Comparison of ENCODE assay signal across 1 cellular context in the genomic region with DNA sequence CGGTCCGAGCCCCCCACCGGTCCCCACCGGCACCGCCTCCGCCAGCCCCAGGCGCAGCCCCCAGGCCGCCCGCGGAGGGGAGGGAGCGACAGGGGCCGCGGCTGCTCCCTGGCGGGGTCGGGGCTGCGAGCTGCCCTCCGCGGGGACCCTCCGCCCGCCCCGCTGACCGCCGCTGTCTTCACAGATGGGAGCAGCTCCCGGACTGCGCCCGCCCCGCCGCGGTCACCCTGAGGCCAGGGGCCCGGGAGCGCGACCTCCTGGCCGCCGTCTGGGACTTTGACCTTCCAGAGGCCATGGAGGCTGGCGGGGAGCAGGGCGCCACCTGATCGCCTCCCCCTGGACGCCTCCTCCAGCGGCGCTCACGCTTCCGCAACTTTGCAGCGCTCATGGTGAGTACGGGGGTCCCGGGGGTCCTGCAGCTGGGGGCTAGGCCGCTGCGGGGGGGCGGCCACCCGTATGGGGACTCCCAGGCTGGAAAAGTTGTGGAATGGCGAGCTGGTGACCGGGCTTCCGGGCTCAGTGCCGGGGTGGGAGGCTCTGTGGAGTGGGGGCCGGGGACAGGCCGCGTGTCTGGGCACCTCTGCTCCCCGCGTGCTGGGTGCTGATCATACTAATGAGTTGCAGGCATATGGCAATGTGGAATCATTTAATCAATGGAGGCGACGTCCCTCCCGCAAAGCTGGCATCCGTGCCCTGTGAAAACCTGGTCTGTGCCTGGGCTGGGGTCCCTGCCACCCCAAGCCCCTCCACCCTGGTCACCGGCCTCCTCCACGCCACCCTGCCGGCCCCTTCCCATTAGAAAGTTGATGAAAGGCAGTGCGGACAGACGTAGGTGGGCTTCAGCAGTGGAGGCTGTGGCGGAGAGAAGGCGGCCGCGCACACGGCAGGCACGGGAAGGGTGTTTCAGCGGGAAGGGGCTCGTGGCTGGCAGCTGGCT.
TF ChIP-seq lines count a peak whose summit lies in the region.

No MANE protein-coding gene starts in this region.

TF ChIP-seq in HepG2, 621 proteins besides CTCF, POLR2A, EP300 and RAD21 (continued from another document and continues in another):
- TF ChIP-seq, protein P1, sequence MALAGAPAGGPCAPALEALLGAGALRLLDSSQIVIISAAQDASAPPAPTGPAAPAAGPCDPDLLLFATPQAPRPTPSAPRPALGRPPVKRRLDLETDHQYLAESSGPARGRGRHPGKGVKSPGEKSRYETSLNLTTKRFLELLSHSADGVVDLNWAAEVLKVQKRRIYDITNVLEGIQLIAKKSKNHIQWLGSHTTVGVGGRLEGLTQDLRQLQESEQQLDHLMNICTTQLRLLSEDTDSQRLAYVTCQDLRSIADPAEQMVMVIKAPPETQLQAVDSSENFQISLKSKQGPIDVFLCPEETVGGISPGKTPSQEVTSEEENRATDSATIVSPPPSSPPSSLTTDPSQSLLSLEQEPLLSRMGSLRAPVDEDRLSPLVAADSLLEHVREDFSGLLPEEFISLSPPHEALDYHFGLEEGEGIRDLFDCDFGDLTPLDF (CRISPR knock-in tag; IDR thresholded peaks at IDR 0.05), result no peak
- TF ChIP-seq ZNF138 (CRISPR knock-in tag; IDR thresholded peaks at IDR 0.05; ENCODE audit: low read depth) (no peak), FOXP1 (IDR thresholded peaks at IDR 0.05) (no peak), FOXP1 (CRISPR knock-in tag; IDR thresholded peaks at IDR 0.05) (no peak), HOXD1 (CRISPR knock-in tag; IDR thresholded peaks at IDR 0.05) (no peak), ZNF264 (CRISPR knock-in tag; IDR thresholded peaks at IDR 0.05) (no peak), ZNF331 (CRISPR knock-in tag; IDR thresholded peaks at IDR 0.05) (no peak), HHEX (CRISPR knock-in tag; IDR thresholded peaks at IDR 0.05) (no peak), MXD3 (CRISPR knock-in tag; IDR thresholded peaks at IDR 0.05) (no peak), RFXANK (CRISPR knock-in tag; IDR thresholded peaks at IDR 0.05) (no peak), PAF1 (CRISPR knock-in tag; IDR thresholded peaks at IDR 0.05) (no peak), SKI (IDR thresholded peaks at IDR 0.05; ENCODE audit: partially characterized antibody) (peak; percentile 90), ZMYM2 (CRISPR knock-in tag; IDR thresholded peaks at IDR 0.05) (no peak), SIN3B (IDR thresholded peaks at IDR 0.05; ENCODE audit: low read length) (no peak), POGZ (CRISPR knock-in tag; IDR thresholded peaks at IDR 0.05) (no peak), ZNF577 (CRISPR knock-in tag; IDR thresholded peaks at IDR 0.05; ENCODE audit: borderline replicate concordance, low read depth) (no peak), ZBTB39 (CRISPR knock-in tag; IDR thresholded peaks at IDR 0.05) (no peak), POLR2G (IDR thresholded peaks at IDR 0.05; ENCODE audit: low read depth, low read length) (no peak), SRF (IDR thresholded peaks at IDR 0.05; ENCODE audit: low read depth, low read length) (no peak), U2AF1 (optimal IDR thresholded peaks at IDR 0.05; ENCODE audit: low read depth, low read length) (no peak), ATF7 (IDR thresholded peaks at IDR 0.05) (no peak), ATF7 (CRISPR knock-in tag; IDR thresholded peaks at IDR 0.05) (no peak), ZNF552 (CRISPR knock-in tag; IDR thresholded peaks at IDR 0.05; ENCODE audit: borderline replicate concordance) (no peak), SP4 (CRISPR knock-in tag; IDR thresholded peaks at IDR 0.05) (no peak), CCDC6 (CRISPR knock-in tag; IDR thresholded peaks at IDR 0.05) (no peak), PHF5A (CRISPR knock-in tag; IDR thresholded peaks at IDR 0.05; ENCODE audit: low read depth, unreplicated experiment) (no peak), MED13 (CRISPR knock-in tag; IDR thresholded peaks at IDR 0.05) (no peak), ARHGAP35 (CRISPR knock-in tag; IDR thresholded peaks at IDR 0.05; ENCODE audit: borderline replicate concordance) (no peak), ZBTB20 (CRISPR knock-in tag; IDR thresholded peaks at IDR 0.05; ENCODE audit: borderline replicate concordance, low read depth) (no peak), ZNF614 (CRISPR knock-in tag; IDR thresholded peaks at IDR 0.05; ENCODE audit: borderline replicate concordance) (no peak), ZFY (CRISPR knock-in tag; IDR thresholded peaks at IDR 0.05) (no peak), NR2F2 (IDR thresholded peaks at IDR 0.05; ENCODE audit: borderline replicate concordance, low read depth) (no peak), ZNF619 (CRISPR knock-in tag; IDR thresholded peaks at IDR 0.05) (no peak), PHF20 (CRISPR knock-in tag; IDR thresholded peaks at IDR 0.05) (no peak)
- TF ChIP-seq, protein P2, sequence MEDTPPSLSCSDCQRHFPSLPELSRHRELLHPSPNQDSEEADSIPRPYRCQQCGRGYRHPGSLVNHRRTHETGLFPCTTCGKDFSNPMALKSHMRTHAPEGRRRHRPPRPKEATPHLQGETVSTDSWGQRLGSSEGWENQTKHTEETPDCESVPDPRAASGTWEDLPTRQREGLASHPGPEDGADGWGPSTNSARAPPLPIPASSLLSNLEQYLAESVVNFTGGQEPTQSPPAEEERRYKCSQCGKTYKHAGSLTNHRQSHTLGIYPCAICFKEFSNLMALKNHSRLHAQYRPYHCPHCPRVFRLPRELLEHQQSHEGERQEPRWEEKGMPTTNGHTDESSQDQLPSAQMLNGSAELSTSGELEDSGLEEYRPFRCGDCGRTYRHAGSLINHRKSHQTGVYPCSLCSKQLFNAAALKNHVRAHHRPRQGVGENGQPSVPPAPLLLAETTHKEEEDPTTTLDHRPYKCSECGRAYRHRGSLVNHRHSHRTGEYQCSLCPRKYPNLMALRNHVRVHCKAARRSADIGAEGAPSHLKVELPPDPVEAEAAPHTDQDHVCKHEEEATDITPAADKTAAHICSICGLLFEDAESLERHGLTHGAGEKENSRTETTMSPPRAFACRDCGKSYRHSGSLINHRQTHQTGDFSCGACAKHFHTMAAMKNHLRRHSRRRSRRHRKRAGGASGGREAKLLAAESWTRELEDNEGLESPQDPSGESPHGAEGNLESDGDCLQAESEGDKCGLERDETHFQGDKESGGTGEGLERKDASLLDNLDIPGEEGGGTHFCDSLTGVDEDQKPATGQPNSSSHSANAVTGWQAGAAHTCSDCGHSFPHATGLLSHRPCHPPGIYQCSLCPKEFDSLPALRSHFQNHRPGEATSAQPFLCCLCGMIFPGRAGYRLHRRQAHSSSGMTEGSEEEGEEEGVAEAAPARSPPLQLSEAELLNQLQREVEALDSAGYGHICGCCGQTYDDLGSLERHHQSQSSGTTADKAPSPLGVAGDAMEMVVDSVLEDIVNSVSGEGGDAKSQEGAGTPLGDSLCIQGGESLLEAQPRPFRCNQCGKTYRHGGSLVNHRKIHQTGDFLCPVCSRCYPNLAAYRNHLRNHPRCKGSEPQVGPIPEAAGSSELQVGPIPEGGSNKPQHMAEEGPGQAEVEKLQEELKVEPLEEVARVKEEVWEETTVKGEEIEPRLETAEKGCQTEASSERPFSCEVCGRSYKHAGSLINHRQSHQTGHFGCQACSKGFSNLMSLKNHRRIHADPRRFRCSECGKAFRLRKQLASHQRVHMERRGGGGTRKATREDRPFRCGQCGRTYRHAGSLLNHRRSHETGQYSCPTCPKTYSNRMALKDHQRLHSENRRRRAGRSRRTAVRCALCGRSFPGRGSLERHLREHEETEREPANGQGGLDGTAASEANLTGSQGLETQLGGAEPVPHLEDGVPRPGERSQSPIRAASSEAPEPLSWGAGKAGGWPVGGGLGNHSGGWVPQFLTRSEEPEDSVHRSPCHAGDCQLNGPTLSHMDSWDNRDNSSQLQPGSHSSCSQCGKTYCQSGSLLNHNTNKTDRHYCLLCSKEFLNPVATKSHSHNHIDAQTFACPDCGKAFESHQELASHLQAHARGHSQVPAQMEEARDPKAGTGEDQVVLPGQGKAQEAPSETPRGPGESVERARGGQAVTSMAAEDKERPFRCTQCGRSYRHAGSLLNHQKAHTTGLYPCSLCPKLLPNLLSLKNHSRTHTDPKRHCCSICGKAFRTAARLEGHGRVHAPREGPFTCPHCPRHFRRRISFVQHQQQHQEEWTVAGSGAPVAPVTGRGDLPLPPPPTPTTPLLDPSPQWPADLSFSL (CRISPR knock-in tag; IDR thresholded peaks at IDR 0.05), result no peak
- TF ChIP-seq, protein P3, sequence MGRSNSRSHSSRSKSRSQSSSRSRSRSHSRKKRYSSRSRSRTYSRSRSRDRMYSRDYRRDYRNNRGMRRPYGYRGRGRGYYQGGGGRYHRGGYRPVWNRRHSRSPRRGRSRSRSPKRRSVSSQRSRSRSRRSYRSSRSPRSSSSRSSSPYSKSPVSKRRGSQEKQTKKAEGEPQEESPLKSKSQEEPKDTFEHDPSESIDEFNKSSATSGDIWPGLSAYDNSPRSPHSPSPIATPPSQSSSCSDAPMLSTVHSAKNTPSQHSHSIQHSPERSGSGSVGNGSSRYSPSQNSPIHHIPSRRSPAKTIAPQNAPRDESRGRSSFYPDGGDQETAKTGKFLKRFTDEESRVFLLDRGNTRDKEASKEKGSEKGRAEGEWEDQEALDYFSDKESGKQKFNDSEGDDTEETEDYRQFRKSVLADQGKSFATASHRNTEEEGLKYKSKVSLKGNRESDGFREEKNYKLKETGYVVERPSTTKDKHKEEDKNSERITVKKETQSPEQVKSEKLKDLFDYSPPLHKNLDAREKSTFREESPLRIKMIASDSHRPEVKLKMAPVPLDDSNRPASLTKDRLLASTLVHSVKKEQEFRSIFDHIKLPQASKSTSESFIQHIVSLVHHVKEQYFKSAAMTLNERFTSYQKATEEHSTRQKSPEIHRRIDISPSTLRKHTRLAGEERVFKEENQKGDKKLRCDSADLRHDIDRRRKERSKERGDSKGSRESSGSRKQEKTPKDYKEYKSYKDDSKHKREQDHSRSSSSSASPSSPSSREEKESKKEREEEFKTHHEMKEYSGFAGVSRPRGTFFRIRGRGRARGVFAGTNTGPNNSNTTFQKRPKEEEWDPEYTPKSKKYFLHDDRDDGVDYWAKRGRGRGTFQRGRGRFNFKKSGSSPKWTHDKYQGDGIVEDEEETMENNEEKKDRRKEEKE (IDR thresholded peaks at IDR 0.05), result no peak
- TF ChIP-seq, protein P4, sequence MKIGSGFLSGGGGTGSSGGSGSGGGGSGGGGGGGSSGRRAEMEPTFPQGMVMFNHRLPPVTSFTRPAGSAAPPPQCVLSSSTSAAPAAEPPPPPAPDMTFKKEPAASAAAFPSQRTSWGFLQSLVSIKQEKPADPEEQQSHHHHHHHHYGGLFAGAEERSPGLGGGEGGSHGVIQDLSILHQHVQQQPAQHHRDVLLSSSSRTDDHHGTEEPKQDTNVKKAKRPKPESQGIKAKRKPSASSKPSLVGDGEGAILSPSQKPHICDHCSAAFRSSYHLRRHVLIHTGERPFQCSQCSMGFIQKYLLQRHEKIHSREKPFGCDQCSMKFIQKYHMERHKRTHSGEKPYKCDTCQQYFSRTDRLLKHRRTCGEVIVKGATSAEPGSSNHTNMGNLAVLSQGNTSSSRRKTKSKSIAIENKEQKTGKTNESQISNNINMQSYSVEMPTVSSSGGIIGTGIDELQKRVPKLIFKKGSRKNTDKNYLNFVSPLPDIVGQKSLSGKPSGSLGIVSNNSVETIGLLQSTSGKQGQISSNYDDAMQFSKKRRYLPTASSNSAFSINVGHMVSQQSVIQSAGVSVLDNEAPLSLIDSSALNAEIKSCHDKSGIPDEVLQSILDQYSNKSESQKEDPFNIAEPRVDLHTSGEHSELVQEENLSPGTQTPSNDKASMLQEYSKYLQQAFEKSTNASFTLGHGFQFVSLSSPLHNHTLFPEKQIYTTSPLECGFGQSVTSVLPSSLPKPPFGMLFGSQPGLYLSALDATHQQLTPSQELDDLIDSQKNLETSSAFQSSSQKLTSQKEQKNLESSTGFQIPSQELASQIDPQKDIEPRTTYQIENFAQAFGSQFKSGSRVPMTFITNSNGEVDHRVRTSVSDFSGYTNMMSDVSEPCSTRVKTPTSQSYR (CRISPR knock-in tag; IDR thresholded peaks at IDR 0.05; ENCODE audit: borderline replicate concordance), result no peak
- TF ChIP-seq, protein P5, sequence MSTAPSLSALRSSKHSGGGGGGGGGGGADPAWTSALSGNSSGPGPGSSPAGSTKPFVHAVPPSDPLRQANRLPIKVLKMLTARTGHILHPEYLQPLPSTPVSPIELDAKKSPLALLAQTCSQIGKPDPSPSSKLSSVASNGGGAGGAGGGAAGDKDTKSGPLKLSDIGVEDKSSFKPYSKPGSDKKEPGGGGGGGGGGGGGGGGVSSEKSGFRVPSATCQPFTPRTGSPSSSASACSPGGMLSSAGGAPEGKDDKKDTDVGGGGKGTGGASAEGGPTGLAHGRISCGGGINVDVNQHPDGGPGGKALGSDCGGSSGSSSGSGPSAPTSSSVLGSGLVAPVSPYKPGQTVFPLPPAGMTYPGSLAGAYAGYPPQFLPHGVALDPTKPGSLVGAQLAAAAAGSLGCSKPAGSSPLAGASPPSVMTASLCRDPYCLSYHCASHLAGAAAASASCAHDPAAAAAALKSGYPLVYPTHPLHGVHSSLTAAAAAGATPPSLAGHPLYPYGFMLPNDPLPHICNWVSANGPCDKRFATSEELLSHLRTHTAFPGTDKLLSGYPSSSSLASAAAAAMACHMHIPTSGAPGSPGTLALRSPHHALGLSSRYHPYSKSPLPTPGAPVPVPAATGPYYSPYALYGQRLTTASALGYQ (CRISPR knock-in tag; IDR thresholded peaks at IDR 0.05), result no peak
- TF ChIP-seq, protein P6, sequence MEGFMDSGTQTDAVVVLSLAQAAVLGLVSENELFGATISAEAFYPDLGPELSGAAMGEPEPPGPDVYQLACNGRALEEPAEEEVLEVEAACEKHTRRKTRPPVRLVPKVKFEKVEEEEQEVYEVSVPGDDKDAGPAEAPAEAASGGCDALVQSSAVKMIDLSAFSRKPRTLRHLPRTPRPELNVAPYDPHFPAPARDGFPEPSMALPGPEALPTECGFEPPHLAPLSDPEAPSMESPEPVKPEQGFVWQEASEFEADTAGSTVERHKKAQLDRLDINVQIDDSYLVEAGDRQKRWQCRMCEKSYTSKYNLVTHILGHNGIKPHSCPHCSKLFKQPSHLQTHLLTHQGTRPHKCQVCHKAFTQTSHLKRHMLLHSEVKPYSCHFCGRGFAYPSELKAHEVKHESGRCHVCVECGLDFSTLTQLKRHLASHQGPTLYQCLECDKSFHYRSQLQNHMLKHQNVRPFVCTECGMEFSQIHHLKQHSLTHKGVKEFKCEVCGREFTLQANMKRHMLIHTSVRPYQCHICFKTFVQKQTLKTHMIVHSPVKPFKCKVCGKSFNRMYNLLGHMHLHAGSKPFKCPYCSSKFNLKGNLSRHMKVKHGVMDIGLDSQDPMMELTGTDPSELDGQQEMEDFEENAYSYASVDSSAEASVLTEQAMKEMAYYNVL (CRISPR knock-in tag; IDR thresholded peaks at IDR 0.05; ENCODE audit: borderline replicate concordance), result no peak
